ENCODE assay signal across 8 cellular contexts in genomic region chr12:31324845-31325523, GRCh38. TPM values are rescaled to one million over a fixed set of nuclear protein-coding genes. Genes with fewer than 3 reads are reported as not detected.
DNase-seq lines count a peak whose midpoint lies in the region; ATAC-seq, FAIRE-seq and TF ChIP-seq lines count a peak whose summit lies in the region.

No MANE protein-coding gene starts in this region.

- H3K27ac ChIP-seq in HCT116 (ENCODE audit: low read depth, low read length): peak overlapping the region; percentile 87
- H3K27ac ChIP-seq in endothelial cell of umbilical vein (ENCODE audit: insufficient read depth, low read depth, low read length): peak overlapping the region; percentile 88
- peak overlapping the region; percentile 93 to 94 for H3K27ac ChIP-seq in mucosa of rectum (ENCODE audit: low read depth in 2 of 2, low read length in 2 of 2)

- no peaks in the 10 kb centered on the region for H3K9me3 ChIP-seq in HCT116 (ENCODE audit: control insufficient read depth in 1 of 2, insufficient read depth in 1 of 2, low read depth in 1 of 2, low read length in 2 of 2)
- no peaks in the 10 kb centered on the region for H3K9me3 ChIP-seq in endothelial cell of umbilical vein (replicated peaks; ENCODE audit: control insufficient read depth, insufficient read depth, low read length)
- no peaks in the 10 kb centered on the region for H3K9me3 ChIP-seq in mucosa of rectum (ENCODE audit: control insufficient read depth in 2 of 2, low read length in 2 of 2)

- peaks cover 25% of the 10 kb centered on the region; the same call in 1 of the 2 replicates for H4K20me1 ChIP-seq in HCT116 (ENCODE audit: insufficient read depth)
- H4K20me1 ChIP-seq in endothelial cell of umbilical vein (replicated peaks; ENCODE audit: control insufficient read depth, extremely low read depth, insufficient read depth, low read length): peaks cover 4% of the 10 kb centered on the region

- no peaks in the 10 kb centered on the region for H3K27me3 ChIP-seq in HCT116 (ENCODE audit: insufficient read depth, low read length)
- H3K27me3 ChIP-seq in endothelial cell of umbilical vein (ENCODE audit: control insufficient read depth in 2 of 2, insufficient read depth in 2 of 2, low read length in 2 of 2): peaks cover 0 to 7% of the 10 kb centered on the region in 2 experiments
- no peaks in the 10 kb centered on the region for H3K27me3 ChIP-seq in mucosa of rectum (ENCODE audit: control insufficient read depth in 2 of 2, insufficient read depth in 2 of 2, low read length in 2 of 2)

- no peaks in the 10 kb centered on the region for H3K9me3 Mint-ChIP-seq in activated CD8-positive, alpha-beta memory T cell treated with anti-CD3 and anti-CD28 coated beads, Interleukin-2, amount 10 ng/mL, durations not matched to agents 7 days and 5 days (ENCODE audit: low read depth)

- TF ChIP-seq RAD21 in HCT116 (IDR thresholded peaks at IDR 0.05; ENCODE audit: low read depth): no peak

- H3K9me1 ChIP-seq in endothelial cell of umbilical vein (replicated peaks; ENCODE audit: control insufficient read depth, extremely low read depth, insufficient read depth, low read length): no peaks in the 10 kb centered on the region

- FAIRE-seq in endothelial cell of umbilical vein (lab: Jason Lieb, UNC): peak; percentile 65

- intact Hi-C loops in HCT116 (cut with micrococcal nuclease) (no loop called here), endothelial cell of umbilical vein (cut with micrococcal nuclease) (loop anchor here (5.0 to 10.0 kb wide), 3 partner anchors 182 to 780 kb away; partner anchors contain the start of genes BICD1 and DENND5B)

- H3K4me1 ChIP-seq in HCT116 (ENCODE audit: control insufficient read depth in 1 of 2, insufficient read depth in 2 of 2, low read length in 2 of 2) (peaks cover 18 to 44% of the 10 kb centered on the region in 2 experiments), endothelial cell of umbilical vein (ENCODE audit: control insufficient read depth, extremely low read depth, insufficient read depth, low read length) (peaks cover 25% of the 10 kb centered on the region), mucosa of rectum (ENCODE audit: control insufficient read depth in 2 of 2, insufficient read depth in 2 of 2, low read length in 2 of 2) (peaks cover 9 to 11% of the 10 kb centered on the region in 2 donors)

- peak overlapping the region; percentile 91 to 92 for H3K4me3 ChIP-seq in HCT116 (replicated peaks in 1 of 2; ENCODE audit: low read depth in 1 of 2, low read length in 2 of 2)
- H3K4me3 ChIP-seq in endothelial cell of umbilical vein (replicated peaks in 1 of 3; ENCODE audit: insufficient read depth in 1 of 3, low read depth in 1 of 3, low read length in 3 of 3): peak overlapping the region; percentile 53 to 98 (median 97)
- H3K4me3 ChIP-seq in mucosa of rectum (ENCODE audit: low read length in 2 of 2): peak overlapping the region; percentile 92 to 99

- TSS peak; percentile 79 for BruUV-seq in HCT116 (replicated peaks; lab: Mats Ljungman, UMichigan)
- BruUV-seq in endothelial cell of umbilical vein (replicated peaks; lab: Mats Ljungman, UMichigan): TSS peak; percentile 64

- H3K4me1 Mint-ChIP-seq in activated CD8-positive, alpha-beta memory T cell treated with anti-CD3 and anti-CD28 coated beads, Interleukin-2, amount 10 ng/mL, durations not matched to agents 7 days and 5 days: peaks cover 37% of the 10 kb centered on the region

- H2AFZ ChIP-seq in HCT116 (ENCODE audit: low read depth, low read length, poor library complexity, severe bottlenecking) (no peak overlapping the region), endothelial cell of umbilical vein (ENCODE audit: low read depth, low read length) (peak overlapping the region; percentile 62)

- H3K4me2 ChIP-seq in HCT116 (ENCODE audit: low read length): peak overlapping the region; percentile 93
- H3K4me2 ChIP-seq in endothelial cell of umbilical vein (ENCODE audit: insufficient read depth, low read length): peak overlapping the region; percentile 98

- H3K36me3 Mint-ChIP-seq in activated CD8-positive, alpha-beta memory T cell treated with anti-CD3 and anti-CD28 coated beads, Interleukin-2, amount 10 ng/mL, durations not matched to agents 7 days and 5 days: peaks cover 8% of the 10 kb centered on the region

- RAD21 ChIA-PET in HCT116 (lab: Charles Lee; ENCODE audit: low non-redundant PET in 1 of 2, low total read pairs in 2 of 2, uncharacterized antibody in 2 of 2, unreplicated experiment in 2 of 2): no interaction called here

- TF ChIP-seq CTCF in HCT116 (IDR thresholded peaks at IDR 0.05 in 2 of 3, conservative IDR thresholded peaks at IDR 0.05 in 1 of 3; ENCODE audit: borderline replicate concordance in 1 of 3, insufficient read depth in 1 of 3, low read depth in 2 of 3, low read length in 2 of 3) (no peak), endothelial cell of umbilical vein (IDR thresholded peaks at IDR 0.05; ENCODE audit: extremely low read depth in 1 of 2, insufficient read depth in 1 of 2, low read depth in 1 of 2, low read length in 2 of 2) (peak in 1 of 2 donors; percentile 1)

- H3K36me3 ChIP-seq in HCT116 (ENCODE audit: control insufficient read depth in 1 of 2, insufficient read depth in 2 of 2, low read length in 2 of 2) (no peaks in the 10 kb centered on the region), endothelial cell of umbilical vein (ENCODE audit: control insufficient read depth in 2 of 2, extremely low read depth in 1 of 2, insufficient read depth in 2 of 2, low read length in 2 of 2) (no peaks in the 10 kb centered on the region), mucosa of rectum (ENCODE audit: control insufficient read depth in 2 of 2, insufficient read depth in 2 of 2, low read length in 2 of 2) (no peaks in the 10 kb centered on the region)

- H3K9ac ChIP-seq in HCT116 (ENCODE audit: low read length): peak overlapping the region; percentile 97
- peak overlapping the region; percentile 99 for H3K9ac ChIP-seq in endothelial cell of umbilical vein (replicated peaks; ENCODE audit: extremely low read depth, insufficient read depth, low read length)
- H3K9ac ChIP-seq in mucosa of rectum (ENCODE audit: low read depth in 1 of 2, low read length in 2 of 2): peak overlapping the region; percentile 93 to 96

- DNase-seq in DMS53 (lab: John Stamatoyannopoulos, UW): peak; percentile 96
- no peak for DNase-seq in HCT116 (ENCODE audit: low read depth, low spot score)
- peak; percentile 35 for DNase-seq in NCI-H345 treated with DMSO at 0.1 percent for 48 hours (lab: John Stamatoyannopoulos, UW; ENCODE audit: unreplicated experiment)
- DNase-seq in activated CD8-positive, alpha-beta memory T cell treated with anti-CD3 and anti-CD28 coated beads, Interleukin-2, amount 10 ng/mL, durations not matched to agents 7 days and 5 days: peak; percentile 67
- peak; percentile 76 for DNase-seq in endothelial cell of umbilical vein (ENCODE audit: low read depth, low spot score)
- peak; percentile 16 to 17 for DNase-seq in stimulated activated CD8-positive, alpha-beta memory T cell treated with anti-CD3 and anti-CD28 coated beads, Interleukin-4, amount 100 ng/mL, for 4 hours (ENCODE audit: low read depth in 2 of 2, low spot score in 1 of 2)

- ATAC-seq in HCT116 (peak; percentile 6), HG03460 (IDR thresholded peaks at IDR 0.05; ENCODE audit: unreplicated experiment) (no peak)
- peak; percentile 14 for ATAC-seq in activated CD8-positive, alpha-beta memory T cell treated with anti-CD3 and anti-CD28 coated beads, Interleukin-2, amount 10 ng/mL, durations not matched to agents 7 days and 5 days

- peaks cover 60% of the 10 kb centered on the region for H3K79me2 ChIP-seq in HCT116 (ENCODE audit: insufficient read depth, low read length)
- peaks cover 59% of the 10 kb centered on the region for H3K79me2 ChIP-seq in endothelial cell of umbilical vein (ENCODE audit: control insufficient read depth, insufficient read depth, low read length)

- TF ChIP-seq POLR2A in HCT116 (IDR thresholded peaks at IDR 0.05; ENCODE audit: borderline replicate concordance, extremely low read depth, insufficient read depth, insufficient read length) (no peak), endothelial cell of umbilical vein (IDR thresholded peaks at IDR 0.05; ENCODE audit: low read depth, low read length) (peak; percentile 53)

- dilution Hi-C loops in endothelial cell of umbilical vein (cut with MboI; ENCODE audit: extremely low pct_ligation_motif_present, low sequenced_read_pairs): no loop called here

- peak overlapping the region; percentile 100 for H3K27ac Mint-ChIP-seq in activated CD8-positive, alpha-beta memory T cell treated with anti-CD3 and anti-CD28 coated beads, Interleukin-2, amount 10 ng/mL, durations not matched to agents 7 days and 5 days

- H3K4me3 Mint-ChIP-seq in activated CD8-positive, alpha-beta memory T cell treated with anti-CD3 and anti-CD28 coated beads, Interleukin-2, amount 10 ng/mL, durations not matched to agents 7 days and 5 days: peak overlapping the region; percentile 99

- CTCF ChIA-PET in HCT116 (lab: Charles Lee): no interaction called here
- CTCF ChIA-PET in activated CD8-positive, alpha-beta memory T cell treated with anti-CD3 and anti-CD28 coated beads, Interleukin-2, amount 10 ng/mL, durations not matched to agents 7 days and 5 days (lab: Charles Lee): interaction anchor here (1.5 kb wide), 1 partner anchor 38 kb away, joined by 3 read pairs; no protein-coding TSS in a partner anchor
- CTCF ChIA-PET in endothelial cell of umbilical vein (lab: Charles Lee): no interaction called here

- POLR2A ChIA-PET in HCT116 (lab: Charles Lee): no interaction called here
- POLR2A ChIA-PET in endothelial cell of umbilical vein (lab: Charles Lee): no interaction called here

- no peaks in the 10 kb centered on the region for H3K27me3 Mint-ChIP-seq in activated CD8-positive, alpha-beta memory T cell treated with anti-CD3 and anti-CD28 coated beads, Interleukin-2, amount 10 ng/mL, durations not matched to agents 7 days and 5 days

- no peaks in the 10 kb centered on the region for H3K9me2 ChIP-seq in HCT116 (ENCODE audit: insufficient read depth)

TF ChIP-seq in HCT116, 20 proteins besides CTCF, POLR2A, EP300 and RAD21 (continues in another document):
- peak; percentile 0; the same call in 1 of the 2 replicates for TF ChIP-seq POLR2AphosphoS5 (IDR thresholded peaks at IDR 0.05; ENCODE audit: low read depth, low read length)

RNA-seq across cellular contexts. Expression of gene SINHCAF, which starts 1.0 kb away (rescaled TPM):
- total RNA-seq in HCT116 (2021; ENCODE audit: unreplicated experiment) (179 TPM), endothelial cell of umbilical vein (73.5 and 83.4 TPM in 2 replicates)
- polyA plus RNA-seq in HCT116 (2012): 46.1 and 56.8 TPM in 2 replicates
- 100 to 1,000 TPM in 1 of 2 experiments, 10 to 100 TPM in 1; 78.5 to 120 TPM for total RNA-seq in activated CD8-positive, alpha-beta memory T cell treated with anti-CD3 and anti-CD28 coated beads, Interleukin-2, amount 10 ng/mL, durations not matched to agents 7 days and 5 days
- polyA plus RNA-seq in endothelial cell of umbilical vein: 13.7 and 19.3 TPM in 2 replicates
- polyA plus RNA-seq in endothelial cell of umbilical vein (2011; cell fraction: cytosol; rRNA removed): 30.1 and 30.3 TPM in 2 replicates
- 23.8 and 38.6 TPM in 2 replicates for polyA plus RNA-seq in endothelial cell of umbilical vein (2011; cell fraction: nucleus; rRNA removed)
- polyA plus RNA-seq in endothelial cell of umbilical vein (2012): 51.6 and 59.2 TPM in 2 replicates
- 24.3 and 24.7 TPM in 2 replicates for polyA minus RNA-seq in endothelial cell of umbilical vein
- polyA minus RNA-seq in endothelial cell of umbilical vein (2011; cell fraction: cytosol; rRNA and poly(A)+ RNA removed): 45.3 TPM
- polyA minus RNA-seq in endothelial cell of umbilical vein (2011; cell fraction: nucleus; rRNA and poly(A)+ RNA removed): 31.5 and 42.6 TPM in 2 replicates
